19 cellular contexts compared by ENCODE assay signal in the genomic region with DNA sequence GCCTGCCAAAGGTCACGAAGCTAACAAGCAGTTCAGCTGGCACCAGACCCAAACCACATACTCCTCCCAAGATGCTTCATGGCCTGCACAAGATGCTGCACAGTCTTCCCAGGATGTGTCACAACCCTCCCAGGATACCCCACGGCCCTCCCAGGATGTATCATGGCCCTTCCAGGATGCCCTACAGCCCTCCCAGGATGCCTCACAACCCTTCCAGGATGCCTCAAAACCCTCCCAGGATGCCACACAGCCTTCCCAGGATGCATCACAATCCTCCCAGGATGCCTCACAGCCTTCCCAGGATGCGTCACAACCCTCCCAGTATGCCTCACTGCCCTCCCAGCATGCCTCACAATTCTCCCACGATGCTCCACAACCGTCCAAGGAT.
A peak's percentile ranks its signal among the peaks of the same experiment; 100 is the strongest.
DNase-seq lines count a peak whose midpoint lies in the region; ATAC-seq, FAIRE-seq and TF ChIP-seq lines count a peak whose summit lies in the region.
"Had no signal": no experiment of that assay in that cellular context is flagged by ENCODE, and none has a peak within 500 bp of the region (broad histone marks: within the 10 kb centered on the region; RNA-seq: fewer than 3 reads in every experiment).

No MANE protein-coding gene starts in this region.

- H3K4me3 Mint-ChIP-seq in mesothelial cell of epicardium, result no peak overlapping the region
- H3K4me3 Mint-ChIP-seq: activated CD8-positive, alpha-beta T cell treated with anti-CD3 and anti-CD28 coated beads for 36 hours; nephron had no signal

- no TSS peak for BruUV-seq in HCT116 (replicated peaks; lab: Mats Ljungman, UMichigan)

- no peaks in the 10 kb centered on the region for H3K79me2 ChIP-seq in HCT116 (ENCODE audit: insufficient read depth, low read length)

- no peaks in the 10 kb centered on the region for H3K36me3 Mint-ChIP-seq in mesothelial cell of epicardium

- H3K27me3 ChIP-seq in HCT116 (ENCODE audit: insufficient read depth, low read length) (no peaks in the 10 kb centered on the region), bronchial epithelial cell (ENCODE audit: control insufficient read depth, insufficient read depth, low read length) (peaks cover 6% of the 10 kb centered on the region)

- peak; percentile 89 for DNase-seq in AG10803 (ENCODE audit: low read depth)
- DNase-seq in HCT116 (ENCODE audit: low read depth, low spot score), result no peak
- no peak for DNase-seq in bronchial epithelial cell (ENCODE audit: low read depth)
- DNase-seq in mesothelial cell of epicardium (ENCODE audit: low spot score in 2 of 2, unreplicated experiment in 2 of 2), result no peak
- DNase-seq in NCI-H446 treated with DMSO at 0.1 percent for 48 hours (lab: John Stamatoyannopoulos, UW), result no peak
- DNase-seq in SKM-1 (lab: John Stamatoyannopoulos, UW; ENCODE audit: unreplicated experiment), result no peak
- DNase-seq: activated CD8-positive, alpha-beta T cell treated with anti-CD3 and anti-CD28 coated beads for 36 hours; AML-193; amygdala; NCI-H1694 treated with DMSO at 0.1 percent for 48 hours; NCI-H510A treated with DMSO at 0.1 percent for 48 hours; stimulated activated CD4-positive, alpha-beta T cell treated with anti-CD3 and anti-CD28 coated beads, Interleukin-2, amount 100 ng/mL, for 48 hours; stimulated activated CD8-positive, alpha-beta memory T cell treated with anti-CD3 and anti-CD28 coated beads, Interleukin-4, amount 100 ng/mL, for 48 hours had no signal

- 0 out of 2 replicates have a peak, but pooled peaks have one; percentile 16 for ATAC-seq in HCT116
- no peak for ATAC-seq in HG02852 (IDR thresholded peaks at IDR 0.05; ENCODE audit: unreplicated experiment)
- ATAC-seq in GM19467 (IDR thresholded peaks at IDR 0.05; ENCODE audit: unreplicated experiment), result no peak
- ATAC-seq: activated CD8-positive, alpha-beta T cell treated with anti-CD3 and anti-CD28 coated beads for 36 hours; right cardiac atrium had no signal

- no peaks in the 10 kb centered on the region for H4K20me1 ChIP-seq in HCT116 (ENCODE audit: insufficient read depth)

- H3K27ac Mint-ChIP-seq in mesothelial cell of epicardium, result peak overlapping the region; percentile 87
- H3K27ac Mint-ChIP-seq: activated CD8-positive, alpha-beta T cell treated with anti-CD3 and anti-CD28 coated beads for 36 hours; activated T-helper 2 cell treated with anti-CD3 and anti-CD28 coated beads, Interferon-gamma antibody, Interleukin-2, Interleukin-4, amounts not matched to agents 10 μg/mL and 5 μg/mL and 100 μg/mL, durations not matched to agents 14 hours and 24 hours and 36 hours; nephron had no signal

- peaks cover 4 to 7% of the 10 kb centered on the region in 2 experiments for H3K4me1 ChIP-seq in HCT116 (ENCODE audit: control insufficient read depth in 1 of 2, insufficient read depth in 2 of 2, low read length in 2 of 2)

- H3K9me2 ChIP-seq in HCT116 (ENCODE audit: insufficient read depth), result no peaks in the 10 kb centered on the region

- POLR2A ChIA-PET in HCT116 (lab: Charles Lee), result no interaction called here

- H3K9me3 Mint-ChIP-seq in mesothelial cell of epicardium, result no peaks in the 10 kb centered on the region
- H3K9me3 Mint-ChIP-seq: activated CD8-positive, alpha-beta T cell treated with anti-CD3 and anti-CD28 coated beads for 36 hours; activated T-helper 2 cell treated with anti-CD3 and anti-CD28 coated beads, Interferon-gamma antibody, Interleukin-2, Interleukin-4, amounts not matched to agents 10 μg/mL and 5 μg/mL and 100 μg/mL, durations not matched to agents 14 hours and 24 hours and 36 hours; nephron had no signal

- TF ChIP-seq POLR2A in HCT116 (IDR thresholded peaks at IDR 0.05; ENCODE audit: borderline replicate concordance, extremely low read depth, insufficient read depth, insufficient read length), result no peak

- H3K27me3 Mint-ChIP-seq in mesothelial cell of epicardium (ENCODE audit: low read depth), result no peaks in the 10 kb centered on the region

- no peak for TF ChIP-seq RAD21 in HCT116 (IDR thresholded peaks at IDR 0.05; ENCODE audit: low read depth)

- H3K27ac ChIP-seq in HCT116 (ENCODE audit: low read depth, low read length), result no peak overlapping the region
- H3K27ac ChIP-seq: epithelial cell of prostate had no signal

- H2AFZ ChIP-seq in HCT116 (ENCODE audit: low read depth, low read length, poor library complexity, severe bottlenecking), result no peak overlapping the region

- H3K4me2 ChIP-seq in HCT116 (ENCODE audit: low read length), result no peak overlapping the region

- H3K4me3 ChIP-seq in AG10803 (ENCODE audit: low read length), result no peak overlapping the region
- no peak overlapping the region for H3K4me3 ChIP-seq in HCT116 (replicated peaks in 1 of 2; ENCODE audit: low read depth in 1 of 2, low read length in 2 of 2)
- no peak overlapping the region for H3K4me3 ChIP-seq in bronchial epithelial cell (ENCODE audit: low read depth, low read length)

- CTCF ChIA-PET in HCT116 (lab: Charles Lee), result no interaction called here

- H3K36me3 ChIP-seq in HCT116 (ENCODE audit: control insufficient read depth in 1 of 2, insufficient read depth in 2 of 2, low read length in 2 of 2) (no peaks in the 10 kb centered on the region), bronchial epithelial cell (ENCODE audit: control insufficient read depth, insufficient read depth, low read length) (no peaks in the 10 kb centered on the region)

- intact Hi-C loops in HCT116 (cut with micrococcal nuclease), result no loop called here

- peak; percentile 18 for FAIRE-seq in bronchial epithelial cell (lab: Jason Lieb, UNC)

- no peaks in the 10 kb centered on the region for H3K9me3 ChIP-seq in HCT116 (ENCODE audit: control insufficient read depth in 1 of 2, insufficient read depth in 1 of 2, low read depth in 1 of 2, low read length in 2 of 2)

- TF ChIP-seq CTCF in AG10803 (conservative IDR thresholded peaks at IDR 0.05; ENCODE audit: low read length) (no peak), HCT116 (IDR thresholded peaks at IDR 0.05 in 2 of 3, conservative IDR thresholded peaks at IDR 0.05 in 1 of 3; ENCODE audit: borderline replicate concordance in 1 of 3, insufficient read depth in 1 of 3, low read depth in 2 of 3, low read length in 2 of 3) (no peak), bronchial epithelial cell (IDR thresholded peaks at IDR 0.05; ENCODE audit: insufficient read depth, low read length, severe bottlenecking) (no peak), mesothelial cell of epicardium (IDR thresholded peaks at IDR 0.05; ENCODE audit: unreplicated experiment) (no peak)

- H3K4me1 Mint-ChIP-seq in mesothelial cell of epicardium, result peaks cover 27% of the 10 kb centered on the region

- RAD21 ChIA-PET in HCT116 (lab: Charles Lee; ENCODE audit: low non-redundant PET in 1 of 2, low total read pairs in 2 of 2, uncharacterized antibody in 2 of 2, unreplicated experiment in 2 of 2), result no interaction called here

- H3K9ac ChIP-seq in HCT116 (ENCODE audit: low read length), result no peak overlapping the region

TF ChIP-seq in HCT116, 20 proteins besides CTCF, POLR2A, EP300 and RAD21:
- TF ChIP-seq SRF (IDR thresholded peaks at IDR 0.05; ENCODE audit: low read depth), result no peak
- TF ChIP-seq YY1 (IDR thresholded peaks at IDR 0.05; ENCODE audit: extremely low read depth, insufficient replicate concordance, low read depth, low read length), result no peak
- TF ChIP-seq ZFX (IDR thresholded peaks at IDR 0.05), result no peak
- no peak for TF ChIP-seq SP1 (IDR thresholded peaks at IDR 0.05; ENCODE audit: low read depth)
- no peak for TF ChIP-seq SIN3A (IDR thresholded peaks at IDR 0.05; ENCODE audit: low read depth)
- no peak for TF ChIP-seq EGR1 (IDR thresholded peaks at IDR 0.05; ENCODE audit: low read depth)
- TF ChIP-seq CEBPB (IDR thresholded peaks at IDR 0.05; ENCODE audit: low read depth), result no peak
- no peak for TF ChIP-seq EZH2phosphoT487 (IDR thresholded peaks at IDR 0.05; ENCODE audit: borderline replicate concordance)
- TF ChIP-seq ELF1 (IDR thresholded peaks at IDR 0.05; ENCODE audit: borderline replicate concordance, low read depth), result no peak
- TF ChIP-seq JUND (IDR thresholded peaks at IDR 0.05), result no peak
- TF ChIP-seq, protein P1, sequence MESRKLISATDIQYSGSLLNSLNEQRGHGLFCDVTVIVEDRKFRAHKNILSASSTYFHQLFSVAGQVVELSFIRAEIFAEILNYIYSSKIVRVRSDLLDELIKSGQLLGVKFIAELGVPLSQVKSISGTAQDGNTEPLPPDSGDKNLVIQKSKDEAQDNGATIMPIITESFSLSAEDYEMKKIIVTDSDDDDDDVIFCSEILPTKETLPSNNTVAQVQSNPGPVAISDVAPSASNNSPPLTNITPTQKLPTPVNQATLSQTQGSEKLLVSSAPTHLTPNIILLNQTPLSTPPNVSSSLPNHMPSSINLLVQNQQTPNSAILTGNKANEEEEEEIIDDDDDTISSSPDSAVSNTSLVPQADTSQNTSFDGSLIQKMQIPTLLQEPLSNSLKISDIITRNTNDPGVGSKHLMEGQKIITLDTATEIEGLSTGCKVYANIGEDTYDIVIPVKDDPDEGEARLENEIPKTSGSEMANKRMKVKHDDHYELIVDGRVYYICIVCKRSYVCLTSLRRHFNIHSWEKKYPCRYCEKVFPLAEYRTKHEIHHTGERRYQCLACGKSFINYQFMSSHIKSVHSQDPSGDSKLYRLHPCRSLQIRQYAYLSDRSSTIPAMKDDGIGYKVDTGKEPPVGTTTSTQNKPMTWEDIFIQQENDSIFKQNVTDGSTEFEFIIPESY (IDR thresholded peaks at IDR 0.05; ENCODE audit: extremely low read depth, insufficient replicate concordance, low read length), result no peak
